ENCODE assay signal across 1 cellular context in genomic region chr2:231709981-231710750, GRCh38.
TF ChIP-seq lines count a peak whose summit lies in the region.

No MANE protein-coding gene starts in this region.

TF ChIP-seq in HepG2, 621 proteins besides CTCF, POLR2A, EP300 and RAD21 (continued from another document and continues in another):
- TF ChIP-seq HMGXB4 (CRISPR knock-in tag; IDR thresholded peaks at IDR 0.05; ENCODE audit: borderline replicate concordance in 1 of 2, low read depth in 1 of 2) = peak; percentile 86 to 96
- peak; percentile 87 for TF ChIP-seq ZSCAN9 (CRISPR knock-in tag; IDR thresholded peaks at IDR 0.05; ENCODE audit: borderline replicate concordance)
- TF ChIP-seq ZNF256 (CRISPR knock-in tag; conservative IDR thresholded peaks at IDR 0.05) = peak; percentile 98
- TF ChIP-seq DMAP1 (CRISPR knock-in tag; IDR thresholded peaks at IDR 0.05) = peak; percentile 78
- no peak for TF ChIP-seq PBX2 (CRISPR knock-in tag; IDR thresholded peaks at IDR 0.05)
- peak; percentile 50; the same call in 1 of the 2 replicates for TF ChIP-seq ZNF460 (CRISPR knock-in tag; IDR thresholded peaks at IDR 0.05; ENCODE audit: borderline replicate concordance)
- TF ChIP-seq SIX4 (CRISPR knock-in tag; IDR thresholded peaks at IDR 0.05) = peak; percentile 86; the same call in 1 of the 2 replicates
- TF ChIP-seq KDM1A (CRISPR knock-in tag; IDR thresholded peaks at IDR 0.05) = peak; percentile 46; the same call in 1 of the 2 replicates
- TF ChIP-seq HES4 (CRISPR knock-in tag; IDR thresholded peaks at IDR 0.05; ENCODE audit: borderline replicate concordance) = peak; percentile 100
- peak; percentile 85 for TF ChIP-seq HBP1 (CRISPR knock-in tag; IDR thresholded peaks at IDR 0.05; ENCODE audit: low read depth)
- no peak for TF ChIP-seq ZNF710 (CRISPR knock-in tag; IDR thresholded peaks at IDR 0.05; ENCODE audit: borderline replicate concordance)
- TF ChIP-seq NFATC3 (CRISPR knock-in tag; IDR thresholded peaks at IDR 0.05) = peak; percentile 72; the same call in 1 of the 2 replicates
- TF ChIP-seq ZNF121 (CRISPR knock-in tag; IDR thresholded peaks at IDR 0.05) = peak; percentile 85
- peak; percentile 91 for TF ChIP-seq ZNF496 (CRISPR knock-in tag; IDR thresholded peaks at IDR 0.05; ENCODE audit: insufficient replicate concordance)
- peak; percentile 94 for TF ChIP-seq HDAC1 (CRISPR knock-in tag; IDR thresholded peaks at IDR 0.05)
- no peak for TF ChIP-seq MAFK (conservative IDR thresholded peaks at IDR 0.05 in 1 of 2, IDR thresholded peaks at IDR 0.05 in 1 of 2; ENCODE audit: low read length in 2 of 2)
- peak; percentile 71 for TF ChIP-seq KAT8 (CRISPR knock-in tag; IDR thresholded peaks at IDR 0.05)
- no peak for TF ChIP-seq ZC3H4 (CRISPR knock-in tag; IDR thresholded peaks at IDR 0.05; ENCODE audit: borderline replicate concordance)
- TF ChIP-seq ZNF263 (CRISPR knock-in tag; IDR thresholded peaks at IDR 0.05) = peak; percentile 93
- TF ChIP-seq MLLT10 (CRISPR knock-in tag; IDR thresholded peaks at IDR 0.05) = no peak
- peak; percentile 99 for TF ChIP-seq ZNF589 (CRISPR knock-in tag; conservative IDR thresholded peaks at IDR 0.05)
- peak; percentile 67; the same call in 1 of the 2 replicates for TF ChIP-seq NFE2L1 (CRISPR knock-in tag; IDR thresholded peaks at IDR 0.05; ENCODE audit: borderline replicate concordance)
- TF ChIP-seq CENPX (CRISPR knock-in tag; IDR thresholded peaks at IDR 0.05) = no peak
- TF ChIP-seq ZNF34 (CRISPR knock-in tag; IDR thresholded peaks at IDR 0.05; ENCODE audit: borderline replicate concordance) = peak; percentile 99
- TF ChIP-seq ZMYM4 (CRISPR knock-in tag; IDR thresholded peaks at IDR 0.05) = peak; percentile 95
- peak; percentile 90 for TF ChIP-seq ZGPAT (CRISPR knock-in tag; IDR thresholded peaks at IDR 0.05)
- TF ChIP-seq ATAD3A (CRISPR knock-in tag; IDR thresholded peaks at IDR 0.05) = peak; percentile 85
- peak; percentile 98 for TF ChIP-seq ZFP37 (CRISPR knock-in tag; IDR thresholded peaks at IDR 0.05; ENCODE audit: borderline replicate concordance)
- peak; percentile 100 for TF ChIP-seq SAFB2 (CRISPR knock-in tag; IDR thresholded peaks at IDR 0.05; ENCODE audit: borderline replicate concordance, low read depth)
- peak; percentile 94; the same call in 1 of the 2 replicates for TF ChIP-seq ZNF550 (CRISPR knock-in tag; IDR thresholded peaks at IDR 0.05; ENCODE audit: borderline replicate concordance)
- TF ChIP-seq NBN (conservative IDR thresholded peaks at IDR 0.05) = no peak
- TF ChIP-seq NR1H2 (CRISPR knock-in tag; IDR thresholded peaks at IDR 0.05; ENCODE audit: borderline replicate concordance, low read depth) = peak; percentile 98
- TF ChIP-seq KDM3A (CRISPR knock-in tag; IDR thresholded peaks at IDR 0.05; ENCODE audit: low read depth) = peak; percentile 51; the same call in 1 of the 2 replicates
- TF ChIP-seq ZNF674 (CRISPR knock-in tag; IDR thresholded peaks at IDR 0.05; ENCODE audit: low read depth) = peak; percentile 100
- 0 out of 2 replicates have a peak, but pooled peaks have one; percentile 23 for TF ChIP-seq SP5 (CRISPR knock-in tag; IDR thresholded peaks at IDR 0.05; ENCODE audit: borderline replicate concordance, low read depth)
- peak; percentile 95 for TF ChIP-seq GTF3A (CRISPR knock-in tag; conservative IDR thresholded peaks at IDR 0.05)
- TF ChIP-seq MAX (IDR thresholded peaks at IDR 0.05) = peak; percentile 100
- TF ChIP-seq ZNF264 (CRISPR knock-in tag; IDR thresholded peaks at IDR 0.05) = peak; percentile 87
- TF ChIP-seq ZNF891 (CRISPR knock-in tag; IDR thresholded peaks at IDR 0.05) = peak; percentile 95
- TF ChIP-seq MNT (IDR thresholded peaks at IDR 0.05) = peak; percentile 33
- TF ChIP-seq DBP (CRISPR knock-in tag; IDR thresholded peaks at IDR 0.05; ENCODE audit: not compliant biosample characterization) = peak; percentile 99
- TF ChIP-seq ZNF703 (CRISPR knock-in tag; IDR thresholded peaks at IDR 0.05; ENCODE audit: borderline replicate concordance) = no peak; the same call in 1 of the 2 replicates
- 0 out of 2 replicates have a peak, but pooled peaks have one; percentile 32 for TF ChIP-seq RXRA (CRISPR knock-in tag; IDR thresholded peaks at IDR 0.05)
- peak; percentile 95; the same call in 1 of the 2 replicates for TF ChIP-seq SNAI1 (CRISPR knock-in tag; IDR thresholded peaks at IDR 0.05; ENCODE audit: borderline replicate concordance)
- no peak for TF ChIP-seq IKZF1 (IDR thresholded peaks at IDR 0.05)
- TF ChIP-seq ZNF772 (CRISPR knock-in tag; IDR thresholded peaks at IDR 0.05) = peak; percentile 100
- TF ChIP-seq NR0B2 (CRISPR knock-in tag; IDR thresholded peaks at IDR 0.05) = peak; percentile 100
- no peak for TF ChIP-seq SMARCC2 (IDR thresholded peaks at IDR 0.05)
- TF ChIP-seq TAF1 (CRISPR knock-in tag; IDR thresholded peaks at IDR 0.05) = peak; percentile 72
- peak; percentile 100 for TF ChIP-seq ZNF784 (CRISPR knock-in tag; IDR thresholded peaks at IDR 0.05; ENCODE audit: borderline replicate concordance)
- TF ChIP-seq REPIN1 (CRISPR knock-in tag; IDR thresholded peaks at IDR 0.05; ENCODE audit: borderline replicate concordance, low read depth) = peak; percentile 86
- TF ChIP-seq ZNF274 (CRISPR knock-in tag; IDR thresholded peaks at IDR 0.05) = peak; percentile 100
- TF ChIP-seq TFDP2 (CRISPR knock-in tag; IDR thresholded peaks at IDR 0.05) = peak; percentile 98
- TF ChIP-seq ZNF350 (CRISPR knock-in tag; IDR thresholded peaks at IDR 0.05; ENCODE audit: borderline replicate concordance, low read depth) = peak; percentile 74
- no peak for TF ChIP-seq RFXANK (CRISPR knock-in tag; IDR thresholded peaks at IDR 0.05)
- TF ChIP-seq ZNF446 (CRISPR knock-in tag; IDR thresholded peaks at IDR 0.05) = peak; percentile 100
